ENCODE assay signal across 21 cellular contexts in genomic region chr7:148473694-148474222, GRCh38.
A peak's percentile ranks its signal among the peaks of the same experiment; 100 is the strongest.
DNase-seq lines count a peak whose midpoint lies in the region; ATAC-seq, FAIRE-seq and TF ChIP-seq lines count a peak whose summit lies in the region.
"Had no signal": no experiment of that assay in that cellular context is flagged by ENCODE, and none has a peak within 500 bp of the region (broad histone marks: within the 10 kb centered on the region; RNA-seq: fewer than 3 reads in every experiment).

No MANE protein-coding gene starts in this region.

- WGBS in K562 (ENCODE audit: insufficient coverage, low coverage, missing lambda C conversion rate): under 1% methylated on average over 12 of the region's 12 CpGs
- WGBS in mesendoderm (ENCODE audit: extremely low coverage, insufficient coverage, low lambda C conversion rate): no CpG with 5 or more reads among the region's 12 CpGs
- 49 to 64% (median 61%) methylated on average over 12 of the region's 12 CpGs for WGBS in small intestine, 3 donors

- H3K27ac ChIP-seq in K562 (ENCODE audit: extremely low read depth, low read depth, low read length) (no peak overlapping the region), mesendoderm (ENCODE audit: low read depth, low read length) (no peak overlapping the region), neural progenitor cell (no peak overlapping the region), small intestine (ENCODE audit: low read depth in 1 of 2, low read length in 1 of 2) (no peak overlapping the region)
- H3K27ac ChIP-seq: 22Rv1, A549, BLaER1 had no signal

- intact Hi-C loops in K562 (cut with micrococcal nuclease): no loop called here
- intact Hi-C loops in activated naive CD4-positive, alpha-beta T cell treated with anti-CD3 and anti-CD28 coated beads for 36 hours (cut with micrococcal nuclease): no loop called here

- peaks cover 15% of the 10 kb centered on the region for H3K27me3 Mint-ChIP-seq in neural progenitor cell (ENCODE audit: insufficient read depth, low read depth)
- no peaks in the 10 kb centered on the region for H3K27me3 Mint-ChIP-seq in activated naive CD4-positive, alpha-beta T cell treated with anti-CD3 and anti-CD28 coated beads for 36 hours (ENCODE audit: low read depth)

- H3K36me3 ChIP-seq in K562 (ENCODE audit: control insufficient read depth, insufficient read depth, low read length): no peaks in the 10 kb centered on the region
- H3K36me3 ChIP-seq in mesendoderm (ENCODE audit: control insufficient read depth, insufficient read depth, low read length): no peaks in the 10 kb centered on the region
- H3K36me3 ChIP-seq in neural progenitor cell: no peaks in the 10 kb centered on the region
- no peaks in the 10 kb centered on the region for H3K36me3 ChIP-seq in small intestine (ENCODE audit: control insufficient read depth in 2 of 2, insufficient read depth in 2 of 2, low read length in 2 of 2)
- H3K36me3 ChIP-seq: BLaER1, HAP-1 had no signal

- H2BK120ac ChIP-seq in mesendoderm (ENCODE audit: low read depth, low read length): no peak overlapping the region

- H3K4me3 ChIP-seq in K562 (no peak overlapping the region), mesendoderm (ENCODE audit: low read length) (no peak overlapping the region), neural progenitor cell (no peak overlapping the region), small intestine (ENCODE audit: low read depth in 1 of 2, low read length in 2 of 2) (no peak overlapping the region)
- H3K4me3 ChIP-seq: A549, BLaER1, HAP-1 had no signal

- H3K36me3 Mint-ChIP-seq in neural progenitor cell: no peaks in the 10 kb centered on the region
- no peaks in the 10 kb centered on the region for H3K36me3 Mint-ChIP-seq in activated naive CD4-positive, alpha-beta T cell treated with anti-CD3 and anti-CD28 coated beads for 36 hours (ENCODE audit: low read depth)
- H3K36me3 Mint-ChIP-seq: CD14-positive monocyte; CD8-positive, alpha-beta T cell had no signal

- no peak overlapping the region for H3K23ac ChIP-seq in mesendoderm (ENCODE audit: low read length)

- no peak for TF ChIP-seq POLR2A in K562 (conservative IDR thresholded peaks at IDR 0.05)

- H3K9ac ChIP-seq in K562 (ENCODE audit: insufficient read depth in 1 of 2, low read depth in 2 of 2, low read length in 2 of 2) (no peak overlapping the region), mesendoderm (ENCODE audit: low read length) (no peak overlapping the region), neural progenitor cell (no peak overlapping the region)
- H3K9ac ChIP-seq: BLaER1 had no signal

- no peak overlapping the region for H3K4me2 ChIP-seq in K562 (ENCODE audit: insufficient read depth, low read length)
- no peak overlapping the region for H3K4me2 ChIP-seq in mesendoderm (ENCODE audit: low read length)
- no peak overlapping the region for H3K4me2 ChIP-seq in neural progenitor cell
- H3K4me2 ChIP-seq: A549, BLaER1 had no signal

- TF ChIP-seq EP300 in K562 (IDR thresholded peaks at IDR 0.05; ENCODE audit: low read length): no peak

- H3K4me1 ChIP-seq in K562 (replicated peaks in 1 of 2; ENCODE audit: control insufficient read depth in 2 of 2, insufficient read depth in 2 of 2, low read length in 2 of 2) (peaks cover 0 to 4% of the 10 kb centered on the region in 2 experiments; a peak in 1 of 5 replicates), mesendoderm (ENCODE audit: control insufficient read depth, low read depth, low read length) (no peaks in the 10 kb centered on the region), neural progenitor cell (peaks cover 37% of the 10 kb centered on the region), small intestine (ENCODE audit: control insufficient read depth in 2 of 2, insufficient read depth in 1 of 2, low read depth in 1 of 2, low read length in 1 of 2) (no peaks in the 10 kb centered on the region)
- H3K4me1 ChIP-seq: A549, BLaER1 had no signal

- H3K79me2 ChIP-seq in K562 (ENCODE audit: control insufficient read depth, insufficient read depth, low read length) (no peaks in the 10 kb centered on the region), mesendoderm (ENCODE audit: control insufficient read depth, insufficient read depth, low read length) (no peaks in the 10 kb centered on the region), neural progenitor cell (ENCODE audit: low read depth) (no peaks in the 10 kb centered on the region)

- peaks cover 13% of the 10 kb centered on the region for H3K9me3 Mint-ChIP-seq in neural progenitor cell
- H3K9me3 Mint-ChIP-seq in activated naive CD4-positive, alpha-beta T cell treated with anti-CD3 and anti-CD28 coated beads for 36 hours: no peaks in the 10 kb centered on the region
- H3K9me3 Mint-ChIP-seq: CD8-positive, alpha-beta T cell had no signal

- no peak overlapping the region for H3K4ac ChIP-seq in mesendoderm (ENCODE audit: low read depth, low read length)

- no peak overlapping the region for H2AFZ ChIP-seq in K562 (ENCODE audit: low read depth, low read length)
- no peak overlapping the region for H2AFZ ChIP-seq in neural progenitor cell (replicated peaks)

- H3K4me1 Mint-ChIP-seq in neural progenitor cell: peaks cover 44% of the 10 kb centered on the region
- H3K4me1 Mint-ChIP-seq in activated naive CD4-positive, alpha-beta T cell treated with anti-CD3 and anti-CD28 coated beads for 36 hours (ENCODE audit: low read depth): no peaks in the 10 kb centered on the region
- H3K4me1 Mint-ChIP-seq: CD14-positive monocyte had no signal

- H3K56ac ChIP-seq in mesendoderm (ENCODE audit: low read length): peak overlapping the region; percentile 25

- FAIRE-seq in K562 (lab: Jason Lieb, UNC): no peak
- FAIRE-seq in small intestine (lab: Jason Lieb, UNC): no peak
- FAIRE-seq: A549, GM12891, GM19239, H1 had no signal

- H3K27ac Mint-ChIP-seq in neural progenitor cell: peak overlapping the region; percentile 97
- no peak overlapping the region for H3K27ac Mint-ChIP-seq in activated naive CD4-positive, alpha-beta T cell treated with anti-CD3 and anti-CD28 coated beads for 36 hours
- H3K27ac Mint-ChIP-seq: CD14-positive monocyte; CD8-positive, alpha-beta T cell had no signal

- POLR2A ChIA-PET in K562 (lab: Yijun Ruan, JAX): interaction anchor here (1.0 kb wide), 1 partner anchor 25 kb away, joined by 3 read pairs; no protein-coding TSS in a partner anchor

- CTCF ChIA-PET in K562 (lab: Yijun Ruan, JAX; ENCODE audit: low intra/inter-chr PET ratio): interaction anchor here (0.5 kb wide), 1 partner anchor 51 kb away, joined by 4 read pairs; no protein-coding TSS in a partner anchor
- CTCF ChIA-PET in activated naive CD4-positive, alpha-beta T cell treated with anti-CD3 and anti-CD28 coated beads for 36 hours (lab: Charles Lee): no interaction called here

- peaks cover 36 to 73% of the 10 kb centered on the region in 2 experiments for H3K27me3 ChIP-seq in K562 (ENCODE audit: control insufficient read depth in 2 of 2, insufficient read depth in 2 of 2, low read length in 2 of 2)
- H3K27me3 ChIP-seq in mesendoderm (ENCODE audit: insufficient read depth, low read length, poor library complexity): no peaks in the 10 kb centered on the region
- H3K27me3 ChIP-seq in neural progenitor cell: no peaks in the 10 kb centered on the region
- no peaks in the 10 kb centered on the region for H3K27me3 ChIP-seq in small intestine (ENCODE audit: control insufficient read depth in 2 of 2, insufficient read depth in 2 of 2, low read length in 2 of 2)
- H3K27me3 ChIP-seq: BLaER1 had no signal

- no peak overlapping the region for H2BK15ac ChIP-seq in mesendoderm (replicated peaks; ENCODE audit: low read depth)

- DNase-seq in K562 (ENCODE audit: extremely low read depth in 1 of 4, low spot score in 3 of 4) (no peak), mesendoderm (peak; percentile 27), neural progenitor cell (ENCODE audit: low spot score) (peak; percentile 7), small intestine (peak; percentile 11), GM10266 (ENCODE audit: extremely low spot score) (no peak), NK-92 (lab: John Stamatoyannopoulos, UW; ENCODE audit: unreplicated experiment) (no peak)
- no peak for DNase-seq in activated naive CD4-positive, alpha-beta T cell treated with anti-CD3 and anti-CD28 coated beads for 36 hours
- DNase-seq: CD8-positive, alpha-beta T cell; DMS 273 treated with DMSO at 0.1 percent for 48 hours; DMS53; DND-41; EL had no signal

- H3K4me3 Mint-ChIP-seq in neural progenitor cell: peak overlapping the region; percentile 73
- no peak overlapping the region for H3K4me3 Mint-ChIP-seq in activated naive CD4-positive, alpha-beta T cell treated with anti-CD3 and anti-CD28 coated beads for 36 hours
- H3K4me3 Mint-ChIP-seq: CD14-positive monocyte; CD8-positive, alpha-beta T cell had no signal

- TF ChIP-seq RAD21 in K562 (CRISPR knock-in tag; conservative IDR thresholded peaks at IDR 0.05 in 1 of 2, IDR thresholded peaks at IDR 0.05 in 1 of 2): no peak

- BruUV-seq in K562 (replicated peaks; lab: Mats Ljungman, UMichigan): no TSS peak

- H3K9me3 ChIP-seq in K562 (replicated peaks; ENCODE audit: control insufficient read depth, insufficient read depth, low read depth, low read length): no peaks in the 10 kb centered on the region
- no peaks in the 10 kb centered on the region for H3K9me3 ChIP-seq in neural progenitor cell (ENCODE audit: low read depth)
- no peaks in the 10 kb centered on the region for H3K9me3 ChIP-seq in small intestine (ENCODE audit: control insufficient read depth, low read depth)
- H3K9me3 ChIP-seq: A549, BLaER1, HAP-1 had no signal

- no peak overlapping the region for H4K5ac ChIP-seq in mesendoderm (ENCODE audit: low read length)

- H3K9me1 ChIP-seq in K562 (ENCODE audit: control insufficient read depth, insufficient read depth, low read length): no peaks in the 10 kb centered on the region

- no peak overlapping the region for H2BK5ac ChIP-seq in mesendoderm (ENCODE audit: low read length)

- H3K79me1 ChIP-seq in mesendoderm (ENCODE audit: low read length): no peaks in the 10 kb centered on the region

- H2AK5ac ChIP-seq in mesendoderm (ENCODE audit: low read length): peak overlapping the region; percentile 65

- no peak for TF ChIP-seq CTCF in K562 (IDR thresholded peaks at IDR 0.05 in 2 of 3, conservative IDR thresholded peaks at IDR 0.05 in 1 of 3; ENCODE audit: insufficient read depth in 2 of 3, low read depth in 1 of 3, low read length in 3 of 3)
- TF ChIP-seq CTCF in neural progenitor cell (IDR thresholded peaks at IDR 0.05): no peak
- no peak for TF ChIP-seq CTCF in GM10266 (IDR thresholded peaks at IDR 0.05; ENCODE audit: control insufficient read depth, insufficient read depth, low read depth, missing control alignments)

- peaks cover 12% of the 10 kb centered on the region for H3F3A ChIP-seq in neural progenitor cell (ENCODE audit: low read depth)

- ATAC-seq in K562 (no peak), HG02981 (IDR thresholded peaks at IDR 0.05; ENCODE audit: unreplicated experiment) (no peak)
- ATAC-seq: A549; CD8-positive, alpha-beta T cell had no signal

- H4K20me1 ChIP-seq in K562 (replicated peaks; ENCODE audit: control insufficient read depth, insufficient read depth, low read length) (no peaks in the 10 kb centered on the region), neural progenitor cell (ENCODE audit: low read depth) (no peaks in the 10 kb centered on the region)
- H4K20me1 ChIP-seq: BLaER1 had no signal

- in situ Hi-C loops in K562 (cut with MboI): no loop called here

- no peak overlapping the region for H3K18ac ChIP-seq in mesendoderm (ENCODE audit: low read length)

- no peak overlapping the region for H4K8ac ChIP-seq in mesendoderm (ENCODE audit: low read depth, low read length)

TF ChIP-seq in K562, 482 proteins besides CTCF, POLR2A, EP300 and RAD21 (continues in another document):
- no peak for TF ChIP-seq NFE2 (IDR thresholded peaks at IDR 0.05; ENCODE audit: low read depth)

Comparison
In these comparisons a context has a peak if more than half of its experiments do, and no peak if none do; other contexts are left out.
1. DNase-seq: peak in mesendoderm (single experiment), neural progenitor cell (single experiment) and small intestine (single experiment); none in K562 (0 of 4), GM10266 (single experiment), NK-92 (single experiment) and activated naive CD4-positive, alpha-beta T cell treated with anti-CD3 and anti-CD28 coated beads for 36 hours (single experiment).